20 cellular contexts compared by ENCODE assay signal in the genomic region with DNA sequence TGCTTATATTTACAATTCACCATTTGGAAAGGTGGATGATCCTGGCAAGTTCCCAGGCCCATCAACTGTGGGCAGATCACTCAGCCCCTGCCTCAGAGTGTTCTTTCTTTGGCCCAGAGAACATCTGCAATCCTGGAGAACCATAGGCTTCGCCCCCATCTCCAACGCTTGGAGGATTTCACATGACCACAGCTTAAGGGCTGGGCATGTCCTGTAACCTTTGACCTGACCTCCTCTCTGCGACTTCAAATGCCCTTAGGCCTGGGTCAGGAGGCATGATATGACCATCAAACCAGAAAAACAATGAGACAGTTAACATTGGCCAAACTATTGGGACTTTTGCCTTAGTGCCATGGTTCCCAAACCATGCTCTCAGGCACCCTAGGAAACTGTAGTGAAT. TPM values are rescaled to one million over a fixed set of nuclear protein-coding genes. Genes with fewer than 3 reads are reported as not detected.
DNase-seq lines count a peak whose midpoint lies in the region; ATAC-seq, FAIRE-seq and TF ChIP-seq lines count a peak whose summit lies in the region.
"Had no signal": no experiment of that assay in that cellular context is flagged by ENCODE, and none has a peak within 500 bp of the region (broad histone marks: within the 10 kb centered on the region; RNA-seq: fewer than 3 reads in every experiment).

No MANE protein-coding gene starts in this region.

- no peaks in the 10 kb centered on the region for H3K36me3 ChIP-seq in BLaER1 treated with 17β-estradiol and CSF1 and Interleukin-3, amounts not matched to agents 10 nM and 100 nM
- H3K36me3 ChIP-seq in OCI-LY3 (replicated peaks; ENCODE audit: low read depth, low read length) (no peaks in the 10 kb centered on the region), kidney (ENCODE audit: control insufficient read depth in 1 of 2, insufficient read depth in 2 of 2, low read length in 2 of 2) (no peaks in the 10 kb centered on the region), body of pancreas (replicated peaks in 1 of 2; ENCODE audit: insufficient read depth in 1 of 2, low read depth in 2 of 2) (no peaks in the 10 kb centered on the region)
- H3K36me3 ChIP-seq: ascending aorta, colonic mucosa, lower lobe of right lung had no signal

- TF ChIP-seq POLR2A in GM18505 (IDR thresholded peaks at IDR 0.05; ENCODE audit: borderline replicate concordance, extremely low read depth, insufficient read depth, insufficient read length) (no peak), body of pancreas (IDR thresholded peaks at IDR 0.05) (no peak)

- 72 to 96% methylated on average over 3 of the region's 3 CpGs for WGBS in body of pancreas, 2 donors

- peaks cover 0 to 4% (median 0%) of the 10 kb centered on the region in 11 experiments; a peak in 1 of 22 replicates for H4K20me1 ChIP-seq in BLaER1 treated with 17β-estradiol and CSF1 and Interleukin-3, amounts not matched to agents 10 nM and 100 nM
- H4K20me1 ChIP-seq in OCI-LY3 (ENCODE audit: insufficient read depth, low read length), result no peaks in the 10 kb centered on the region

- H3K27me3 ChIP-seq in BLaER1 treated with 17β-estradiol and CSF1 and Interleukin-3, amounts not matched to agents 10 nM and 100 nM, result peaks cover 0 to 15% (median 0%) of the 10 kb centered on the region in 11 experiments; a peak in 4 of 22 replicates
- H3K27me3 ChIP-seq in OCI-LY3 (ENCODE audit: low read depth, low read length) (no peaks in the 10 kb centered on the region), body of pancreas (no peaks in the 10 kb centered on the region)
- H3K27me3 ChIP-seq: ascending aorta, colonic mucosa had no signal

- peak overlapping the region; percentile 10 to 70 (median 46); a peak in 21 of 22 replicates for H3K4me2 ChIP-seq in BLaER1 treated with 17β-estradiol and CSF1 and Interleukin-3, amounts not matched to agents 10 nM and 100 nM
- peak overlapping the region; percentile 3; the same call in 1 of the 2 replicates for H3K4me2 ChIP-seq in OCI-LY3 (ENCODE audit: low read length)
- H3K4me2 ChIP-seq: PC-9, SK-N-SH had no signal

- DNase-seq in kidney (no peak), body of pancreas (no peak)
- DNase-seq in stimulated activated CD4-positive, alpha-beta T cell treated with anti-CD3 and anti-CD28 coated beads, Interleukin-12 subunit alpha, Interleukin-12 subunit beta, amount 100 ng/mL, for 4 hours, result no peak
- DNase-seq: activated CD4-positive, alpha-beta T cell treated with anti-CD3 and anti-CD28 coated beads, Interleukin-2, amount 50 U/mL, for 48 hours; colonic mucosa; GF-D8; lower lobe of right lung; NCI-H2029; NCI-H526; PC-9; SK-N-SH had no signal

- H3K9ac ChIP-seq in BLaER1 treated with 17β-estradiol and CSF1 and Interleukin-3, amounts not matched to agents 10 nM and 100 nM, result no peak overlapping the region
- no peak overlapping the region for H3K9ac ChIP-seq in OCI-LY3 (ENCODE audit: low read length)
- no peak overlapping the region for H3K9ac ChIP-seq in kidney (ENCODE audit: low read length in 2 of 2)
- H3K9ac ChIP-seq: SK-N-SH had no signal

- no peak overlapping the region for H3K4me3 ChIP-seq in BLaER1 treated with 17β-estradiol and CSF1 and Interleukin-3, amounts not matched to agents 10 nM and 100 nM
- H3K4me3 ChIP-seq in OCI-LY3 (ENCODE audit: low read length) (no peak overlapping the region), kidney (ENCODE audit: low read length in 2 of 2) (no peak overlapping the region), body of pancreas (no peak overlapping the region)
- H3K4me3 ChIP-seq: ascending aorta, colonic mucosa, lower lobe of right lung, PC-9 had no signal

- no peak overlapping the region for H2AFZ ChIP-seq in OCI-LY3 (ENCODE audit: low read depth, low read length)
- H2AFZ ChIP-seq: PC-9 had no signal

- intact Hi-C loops in kidney (cut with DNase I) (loop anchor here (10.0 kb wide), 1 partner anchor 90 kb away; no protein-coding TSS in a partner anchor), body of pancreas (cut with DNase I) (loop anchor here (10.0 kb wide), 2 partner anchors 100 to 140 kb away; no protein-coding TSS in a partner anchor)

- FAIRE-seq in kidney (lab: Jason Lieb, UNC), result no peak
- FAIRE-seq: HTR-8/SVneo had no signal

- no peaks in the 10 kb centered on the region for H3K9me3 ChIP-seq in BLaER1 treated with 17β-estradiol and CSF1 and Interleukin-3, amounts not matched to agents 10 nM and 100 nM (replicated peaks in 1 of 11)
- H3K9me3 ChIP-seq in OCI-LY3 (ENCODE audit: insufficient read depth, low read length), result no peaks in the 10 kb centered on the region
- H3K9me3 ChIP-seq in kidney (ENCODE audit: control insufficient read depth in 1 of 2, low read length in 2 of 2), result no peaks in the 10 kb centered on the region
- no peaks in the 10 kb centered on the region for H3K9me3 ChIP-seq in body of pancreas
- H3K9me3 ChIP-seq: ascending aorta, colonic mucosa, lower lobe of right lung, SK-N-SH had no signal

- H3K4me1 ChIP-seq in BLaER1 treated with 17β-estradiol and CSF1 and Interleukin-3, amounts not matched to agents 10 nM and 100 nM, result peaks cover 23 to 50% (median 39%) of the 10 kb centered on the region in 10 experiments
- peaks cover 13% of the 10 kb centered on the region for H3K4me1 ChIP-seq in OCI-LY3 (ENCODE audit: low read length)
- H3K4me1 ChIP-seq in kidney (ENCODE audit: control insufficient read depth in 1 of 2, insufficient read depth in 1 of 2, low read depth in 1 of 2, low read length in 2 of 2), result peaks cover 6 to 9% of the 10 kb centered on the region in 2 donors
- H3K4me1 ChIP-seq in body of pancreas, result no peaks in the 10 kb centered on the region
- H3K4me1 ChIP-seq: ascending aorta, colonic mucosa, lower lobe of right lung had no signal

- no peaks in the 10 kb centered on the region for H3K79me2 ChIP-seq in OCI-LY3 (ENCODE audit: low read length)

- ATAC-seq in GM18505 (IDR thresholded peaks at IDR 0.05; ENCODE audit: unreplicated experiment), result peak; percentile 25
- peak; percentile 11 for ATAC-seq in GM21723 (IDR thresholded peaks at IDR 0.05; ENCODE audit: unreplicated experiment)
- no peak for ATAC-seq in body of pancreas
- ATAC-seq in HG02840 (IDR thresholded peaks at IDR 0.05; ENCODE audit: low FRiP score, unreplicated experiment), result no peak
- ATAC-seq: lower lobe of right lung; natural killer cell treated with Interleukin-12 subunit alpha and Interleukin-12 subunit beta and Interleukin-15 and Interleukin-18, amount 100 ng/mL, for 72 hours had no signal

- no peak overlapping the region for H3K27ac ChIP-seq in BLaER1 treated with 17β-estradiol and CSF1 and Interleukin-3, amounts not matched to agents 10 nM and 100 nM
- H3K27ac ChIP-seq in OCI-LY3 (ENCODE audit: low read length) (no peak overlapping the region), kidney (ENCODE audit: low read depth in 2 of 2, low read length in 2 of 2) (no peak overlapping the region), body of pancreas (no peak overlapping the region)
- H3K27ac ChIP-seq: ascending aorta, colonic mucosa, epithelial cell of prostate, lower lobe of right lung, PC-9 had no signal

- TF ChIP-seq CTCF in OCI-LY3 (IDR thresholded peaks at IDR 0.05; ENCODE audit: low read depth, low read length) (no peak), kidney (IDR thresholded peaks at IDR 0.05; ENCODE audit: borderline replicate concordance, extremely low read depth, insufficient read depth) (no peak), body of pancreas (IDR thresholded peaks at IDR 0.05) (no peak)

RNA-seq across cellular contexts. Expression of a gene that starts 7.2 kb away (rescaled TPM):
- total RNA-seq in kidney (70.5 TPM), body of pancreas (10 to 100 TPM; 47.5 to 50.8 TPM)
- 18.8 TPM for polyA plus RNA-seq in kidney (ENCODE audit: insufficient read depth, low read depth, low replicate concordance)

Comparison
In these comparisons a context has a peak if more than half of its experiments do, and no peak if none do; other contexts are left out.
1. ATAC-seq: peak in GM18505 (single experiment) and GM21723 (single experiment); none in body of pancreas (single experiment) and HG02840 (single experiment).